Comparison of ENCODE assay signal across 6 cellular contexts in the genomic region with DNA sequence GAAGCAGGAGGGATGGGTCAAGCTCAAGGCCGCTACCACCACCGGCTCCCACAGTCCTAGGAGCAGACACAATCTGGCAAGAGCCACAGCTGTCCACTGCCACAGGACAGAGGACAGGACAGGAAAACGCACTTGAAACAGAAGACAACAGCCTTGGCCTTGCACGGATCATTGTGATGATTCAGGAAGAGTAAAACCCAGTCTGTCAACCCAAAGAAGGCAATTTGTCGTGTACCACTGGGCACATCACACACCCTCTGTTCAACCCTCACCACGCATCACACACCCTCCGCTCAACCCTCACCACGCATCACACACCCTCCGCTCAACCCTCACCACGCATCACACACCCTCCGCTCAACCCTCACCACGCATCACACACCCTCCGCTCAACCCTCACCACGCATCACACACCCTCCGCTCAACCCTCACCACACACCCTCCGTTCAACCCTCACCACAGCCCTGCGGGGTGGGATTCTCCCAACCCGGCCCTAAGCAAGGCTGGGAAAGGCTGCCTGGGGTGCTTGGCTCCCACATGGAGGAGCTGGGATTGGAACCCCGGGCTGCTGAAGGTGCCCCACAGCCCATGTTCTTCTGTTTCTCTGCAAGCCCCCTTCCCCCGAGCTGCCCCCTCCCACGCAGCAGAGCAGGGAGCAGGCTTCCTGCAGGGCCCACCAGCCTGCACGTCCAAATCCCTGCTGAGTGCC. TPM values are rescaled to one million over a fixed set of nuclear protein-coding genes. Genes with fewer than 3 reads are reported as not detected.
DNase-seq lines count a peak whose midpoint lies in the region; ATAC-seq and TF ChIP-seq lines count a peak whose summit lies in the region.

No MANE protein-coding gene starts in this region.

- ATAC-seq in GM21526 (IDR thresholded peaks at IDR 0.05; ENCODE audit: low FRiP score, unreplicated experiment): no peak

- intact Hi-C loops in transverse colon (cut with DNase I; ENCODE audit: low total_unique reads): no loop called here

- H3K9ac ChIP-seq in fibroblast of lung (ENCODE audit: insufficient read depth, low read length): peak overlapping the region; percentile 13

- H3K79me2 ChIP-seq in fibroblast of lung (ENCODE audit: control insufficient read depth, insufficient read depth, low read length): peaks cover 58% of the 10 kb centered on the region

- no peak overlapping the region for H3K4me2 ChIP-seq in fibroblast of lung (ENCODE audit: extremely low read depth, insufficient read depth, low read length)

- peak overlapping the region; percentile 86 for H3K27ac Mint-ChIP-seq in activated naive CD4-positive, alpha-beta T cell treated with anti-CD3 and anti-CD28 coated beads, Interleukin-2, amount 10 ng/mL, durations not matched to agents 7 days and 5 days

- H3K36me3 Mint-ChIP-seq in activated naive CD4-positive, alpha-beta T cell treated with anti-CD3 and anti-CD28 coated beads, Interleukin-2, amount 10 ng/mL, durations not matched to agents 7 days and 5 days: peaks cover 71% of the 10 kb centered on the region

- H3K27me3 Mint-ChIP-seq in activated naive CD4-positive, alpha-beta T cell treated with anti-CD3 and anti-CD28 coated beads, Interleukin-2, amount 10 ng/mL, durations not matched to agents 7 days and 5 days: no peaks in the 10 kb centered on the region

- peaks cover 52% of the 10 kb centered on the region for H3K4me1 ChIP-seq in fibroblast of lung (ENCODE audit: control insufficient read depth, extremely low read depth, insufficient read depth, low read length)
- H3K4me1 ChIP-seq in transverse colon: peaks cover 45 to 88% (median 56%) of the 10 kb centered on the region in 4 donors

- DNase-seq in activated naive CD4-positive, alpha-beta T cell treated with anti-CD3 and anti-CD28 coated beads, Interleukin-2, amount 10 ng/mL, durations not matched to agents 7 days and 5 days: no peak
- DNase-seq in activated naive CD4-positive, alpha-beta T cell (lab: John Stamatoyannopoulos, UW): no peak
- DNase-seq in fibroblast of lung (ENCODE audit: low read depth in 2 of 2) (no peak), transverse colon (no peak), OCI-M2 (lab: John Stamatoyannopoulos, UW; ENCODE audit: unreplicated experiment) (no peak)

- in situ Hi-C loops in transverse colon (cut with MboI; ENCODE audit: low pct_ligation_motif_present in 1 of 4, low pct_unique_long_range_greater_than_20kb in 1 of 4, low sequenced_read_pairs in 3 of 4): no loop called here

- peak overlapping the region; percentile 98 for H3K27ac ChIP-seq in fibroblast of lung (ENCODE audit: insufficient read depth, low read length)
- peak overlapping the region; percentile 93 to 96 (median 94) for H3K27ac ChIP-seq in transverse colon

- H3K4me1 Mint-ChIP-seq in activated naive CD4-positive, alpha-beta T cell treated with anti-CD3 and anti-CD28 coated beads, Interleukin-2, amount 10 ng/mL, durations not matched to agents 7 days and 5 days: peaks cover 97% of the 10 kb centered on the region

- H3K27me3 ChIP-seq in fibroblast of lung (ENCODE audit: control insufficient read depth, insufficient read depth, low read length): no peaks in the 10 kb centered on the region
- no peaks in the 10 kb centered on the region for H3K27me3 ChIP-seq in transverse colon

- no peak for TF ChIP-seq POLR2A in transverse colon (IDR thresholded peaks at IDR 0.05)

- H3K9me3 ChIP-seq in fibroblast of lung (ENCODE audit: control insufficient read depth, insufficient read depth, low read depth, low read length) (no peaks in the 10 kb centered on the region), transverse colon (no peaks in the 10 kb centered on the region)

- H2AFZ ChIP-seq in fibroblast of lung (ENCODE audit: low read length): no peak overlapping the region

- H3K36me3 ChIP-seq in fibroblast of lung (ENCODE audit: control insufficient read depth, insufficient read depth, low read length): peaks cover 53% of the 10 kb centered on the region
- H3K36me3 ChIP-seq in transverse colon: no peaks in the 10 kb centered on the region

- H3K4me3 Mint-ChIP-seq in activated naive CD4-positive, alpha-beta T cell treated with anti-CD3 and anti-CD28 coated beads, Interleukin-2, amount 10 ng/mL, durations not matched to agents 7 days and 5 days: peak overlapping the region; percentile 32

- CTCF ChIA-PET in activated naive CD4-positive, alpha-beta T cell treated with anti-CD3 and anti-CD28 coated beads, Interleukin-2, amount 10 ng/mL, durations not matched to agents 7 days and 5 days (lab: Charles Lee): interaction anchor here (0.9 to 16.4 kb wide), 4 partner anchors 8 to 31 kb away, joined by 3 to 592 read pairs (median 4); a partner anchor contains a TSS

- 75% methylated on average over 22 of the region's 22 CpGs; no CpG with 5 or more reads in 1 of the 2 donors for WGBS in transverse colon (ENCODE audit: low coverage in 1 of 2), 2 donors

- H3K4me3 ChIP-seq in fibroblast of lung (replicated peaks in 1 of 4; ENCODE audit: control extremely low read depth in 1 of 4, insufficient read depth in 1 of 4, low read depth in 3 of 4, low read length in 4 of 4) (no peak overlapping the region), transverse colon (no peak overlapping the region)

- TF ChIP-seq EP300 in transverse colon (IDR thresholded peaks at IDR 0.05; ENCODE audit: low read depth): no peak

- no peaks in the 10 kb centered on the region for H3K9me3 Mint-ChIP-seq in activated naive CD4-positive, alpha-beta T cell treated with anti-CD3 and anti-CD28 coated beads, Interleukin-2, amount 10 ng/mL, durations not matched to agents 7 days and 5 days

- no peak for TF ChIP-seq CTCF in fibroblast of lung (conservative IDR thresholded peaks at IDR 0.05 in 1 of 2, IDR thresholded peaks at IDR 0.05 in 1 of 2; ENCODE audit: low read depth in 1 of 2, low read length in 2 of 2)
- no peak for TF ChIP-seq CTCF in transverse colon (IDR thresholded peaks at IDR 0.05)

- no peaks in the 10 kb centered on the region for H4K20me1 ChIP-seq in fibroblast of lung (ENCODE audit: control insufficient read depth, extremely low read depth, insufficient read depth, low read length)

RNA-seq across cellular contexts. Expression of a gene that starts 11.3 kb away (rescaled TPM):
- 0.33 and 0.77 TPM in 2 replicates for total RNA-seq in fibroblast of lung
- 0.02 and 0.03 TPM in 2 replicates for polyA plus RNA-seq in fibroblast of lung
- 0.13 TPM in 2 replicates for polyA plus RNA-seq in fibroblast of lung (2012)
- not detected in 2 replicates for polyA minus RNA-seq in fibroblast of lung (ENCODE audit: low replicate concordance)
- 10 to 100 TPM; 32.6 to 82.3 (median 46.9) TPM for total RNA-seq in transverse colon

RNA-seq across cellular contexts. Expression of a gene that starts 22.7 kb away (rescaled TPM):
- total RNA-seq in fibroblast of lung (40.8 and 71.3 TPM in 2 replicates), transverse colon (100 to 1,000 TPM in 2 of 4 donors, 10 to 100 TPM in 2; 67.9 to 202 (median 116) TPM)
- 240 and 248 TPM in 2 replicates for polyA plus RNA-seq in fibroblast of lung
- 181 and 192 TPM in 2 replicates for polyA plus RNA-seq in fibroblast of lung (2012)
- polyA minus RNA-seq in fibroblast of lung (ENCODE audit: low replicate concordance): 634 and 716 TPM in 2 replicates

RNA-seq across cellular contexts. Expression of a gene that starts 45.4 kb away (rescaled TPM):
- total RNA-seq in fibroblast of lung (12.1 and 13.7 TPM in 2 replicates), transverse colon (10 to 100 TPM; 19.5 to 30.3 (median 25.4) TPM)
- 8.9 and 14.2 TPM in 2 replicates for polyA plus RNA-seq in fibroblast of lung
- 15.3 and 28.8 TPM in 2 replicates for polyA plus RNA-seq in fibroblast of lung (2012)
- polyA minus RNA-seq in fibroblast of lung (ENCODE audit: low replicate concordance): 32.7 and 60.9 TPM in 2 replicates

RNA-seq across cellular contexts. Expression of a gene that starts 52.7 kb away (rescaled TPM):
- total RNA-seq in fibroblast of lung (4.9 and 9.2 TPM in 2 replicates), transverse colon (100 to 1,000 TPM in 2 of 4 donors, 10 to 100 TPM in 2; 10.1 to 369 (median 90.9) TPM)
- polyA plus RNA-seq in fibroblast of lung: 6.4 and 9.2 TPM in 2 replicates
- polyA plus RNA-seq in fibroblast of lung (2012): 6.5 and 12.0 TPM in 2 replicates
- polyA minus RNA-seq in fibroblast of lung (ENCODE audit: low replicate concordance): 34.1 and 53.5 TPM in 2 replicates

Comparison
In these comparisons a context has a peak if more than half of its experiments do, and no peak if none do; other contexts are left out.
1. RNA of a gene that starts 11.3 kb away (total RNA-seq): 32.6 to 82.3 TPM in transverse colon; 0.33 to 0.77 TPM in fibroblast of lung; every median in the first group is over 10 times any median in the second.